ENCODE assay signal across 2 cellular contexts in the genomic region with DNA sequence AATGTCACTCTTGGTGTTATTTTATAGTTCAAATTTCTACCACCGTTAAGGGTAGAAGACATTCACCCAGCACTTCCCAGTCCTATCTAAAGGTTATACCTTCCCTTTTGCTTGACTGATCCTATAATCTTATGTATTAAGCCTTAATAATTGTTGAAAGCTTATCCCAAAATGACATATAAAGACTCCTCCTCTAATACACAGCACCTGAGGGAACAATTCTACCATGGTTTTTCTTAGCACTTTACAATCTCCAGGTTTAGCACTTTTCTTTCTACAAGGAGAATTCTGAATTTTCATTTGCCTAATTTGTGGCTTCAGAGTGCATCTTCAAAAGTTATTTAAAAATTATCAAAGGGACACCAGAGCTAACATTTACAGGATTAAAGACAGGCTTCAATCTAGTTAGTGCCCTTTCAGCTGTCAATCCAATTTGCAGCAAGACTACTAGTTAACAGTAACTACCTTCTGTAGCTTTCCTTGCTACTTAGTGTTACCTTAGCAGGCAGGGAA.
TF ChIP-seq lines count a peak whose summit lies in the region.

No MANE protein-coding gene starts in this region.

TF ChIP-seq in PFSK-1, 5 proteins besides CTCF, POLR2A, EP300 and RAD21:
- TF ChIP-seq POLR2AphosphoS5 (IDR thresholded peaks at IDR 0.05; ENCODE audit: low read depth, low read length) (peak; percentile 31; the same call in 1 of the 2 replicates), SIN3A (IDR thresholded peaks at IDR 0.05; ENCODE audit: borderline replicate concordance, insufficient read depth, low read length) (no peak), FOXP2 (optimal IDR thresholded peaks at IDR 0.05; ENCODE audit: borderline replicate concordance, extremely low read depth, extremely low read length, insufficient read depth) (no peak), TAF1 (IDR thresholded peaks at IDR 0.05; ENCODE audit: borderline replicate concordance, insufficient read depth, low read length) (no peak)
- TF ChIP-seq, protein P1, sequence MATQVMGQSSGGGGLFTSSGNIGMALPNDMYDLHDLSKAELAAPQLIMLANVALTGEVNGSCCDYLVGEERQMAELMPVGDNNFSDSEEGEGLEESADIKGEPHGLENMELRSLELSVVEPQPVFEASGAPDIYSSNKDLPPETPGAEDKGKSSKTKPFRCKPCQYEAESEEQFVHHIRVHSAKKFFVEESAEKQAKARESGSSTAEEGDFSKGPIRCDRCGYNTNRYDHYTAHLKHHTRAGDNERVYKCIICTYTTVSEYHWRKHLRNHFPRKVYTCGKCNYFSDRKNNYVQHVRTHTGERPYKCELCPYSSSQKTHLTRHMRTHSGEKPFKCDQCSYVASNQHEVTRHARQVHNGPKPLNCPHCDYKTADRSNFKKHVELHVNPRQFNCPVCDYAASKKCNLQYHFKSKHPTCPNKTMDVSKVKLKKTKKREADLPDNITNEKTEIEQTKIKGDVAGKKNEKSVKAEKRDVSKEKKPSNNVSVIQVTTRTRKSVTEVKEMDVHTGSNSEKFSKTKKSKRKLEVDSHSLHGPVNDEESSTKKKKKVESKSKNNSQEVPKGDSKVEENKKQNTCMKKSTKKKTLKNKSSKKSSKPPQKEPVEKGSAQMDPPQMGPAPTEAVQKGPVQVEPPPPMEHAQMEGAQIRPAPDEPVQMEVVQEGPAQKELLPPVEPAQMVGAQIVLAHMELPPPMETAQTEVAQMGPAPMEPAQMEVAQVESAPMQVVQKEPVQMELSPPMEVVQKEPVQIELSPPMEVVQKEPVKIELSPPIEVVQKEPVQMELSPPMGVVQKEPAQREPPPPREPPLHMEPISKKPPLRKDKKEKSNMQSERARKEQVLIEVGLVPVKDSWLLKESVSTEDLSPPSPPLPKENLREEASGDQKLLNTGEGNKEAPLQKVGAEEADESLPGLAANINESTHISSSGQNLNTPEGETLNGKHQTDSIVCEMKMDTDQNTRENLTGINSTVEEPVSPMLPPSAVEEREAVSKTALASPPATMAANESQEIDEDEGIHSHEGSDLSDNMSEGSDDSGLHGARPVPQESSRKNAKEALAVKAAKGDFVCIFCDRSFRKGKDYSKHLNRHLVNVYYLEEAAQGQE (IDR thresholded peaks at IDR 0.05; ENCODE audit: insufficient read depth in 1 of 2, low read depth in 2 of 2, low read length in 2 of 2), result no peak
TF ChIP-seq in PFSK-1: peak in this region for 1.

TF ChIP-seq in GM12878, 131 proteins besides CTCF, POLR2A, EP300 and RAD21:
- TF ChIP-seq SMAD5 (IDR thresholded peaks at IDR 0.05; ENCODE audit: low read depth), result peak; percentile 21; the same call in 1 of the 2 replicates
- TF ChIP-seq, protein P2, sequence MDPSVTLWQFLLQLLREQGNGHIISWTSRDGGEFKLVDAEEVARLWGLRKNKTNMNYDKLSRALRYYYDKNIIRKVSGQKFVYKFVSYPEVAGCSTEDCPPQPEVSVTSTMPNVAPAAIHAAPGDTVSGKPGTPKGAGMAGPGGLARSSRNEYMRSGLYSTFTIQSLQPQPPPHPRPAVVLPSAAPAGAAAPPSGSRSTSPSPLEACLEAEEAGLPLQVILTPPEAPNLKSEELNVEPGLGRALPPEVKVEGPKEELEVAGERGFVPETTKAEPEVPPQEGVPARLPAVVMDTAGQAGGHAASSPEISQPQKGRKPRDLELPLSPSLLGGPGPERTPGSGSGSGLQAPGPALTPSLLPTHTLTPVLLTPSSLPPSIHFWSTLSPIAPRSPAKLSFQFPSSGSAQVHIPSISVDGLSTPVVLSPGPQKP (IDR thresholded peaks at IDR 0.05; ENCODE audit: low read depth, low read length), result no peak
- TF ChIP-seq SMC3 (IDR thresholded peaks at IDR 0.05; ENCODE audit: borderline replicate concordance, low read length), result no peak
- TF ChIP-seq MTA3 (IDR thresholded peaks at IDR 0.05; ENCODE audit: borderline replicate concordance, low read length), result 0 out of 2 replicates have a peak, but pooled peaks have one; percentile 4
- TF ChIP-seq POLR2AphosphoS2 (IDR thresholded peaks at IDR 0.05; ENCODE audit: low read depth, low read length), result peak; percentile 38; the same call in 1 of the 2 replicates
- TF ChIP-seq SUZ12 (IDR thresholded peaks at IDR 0.05; ENCODE audit: unreplicated experiment), result no peak
